Comparison of ENCODE assay signal across 1 cellular context in the genomic region with DNA sequence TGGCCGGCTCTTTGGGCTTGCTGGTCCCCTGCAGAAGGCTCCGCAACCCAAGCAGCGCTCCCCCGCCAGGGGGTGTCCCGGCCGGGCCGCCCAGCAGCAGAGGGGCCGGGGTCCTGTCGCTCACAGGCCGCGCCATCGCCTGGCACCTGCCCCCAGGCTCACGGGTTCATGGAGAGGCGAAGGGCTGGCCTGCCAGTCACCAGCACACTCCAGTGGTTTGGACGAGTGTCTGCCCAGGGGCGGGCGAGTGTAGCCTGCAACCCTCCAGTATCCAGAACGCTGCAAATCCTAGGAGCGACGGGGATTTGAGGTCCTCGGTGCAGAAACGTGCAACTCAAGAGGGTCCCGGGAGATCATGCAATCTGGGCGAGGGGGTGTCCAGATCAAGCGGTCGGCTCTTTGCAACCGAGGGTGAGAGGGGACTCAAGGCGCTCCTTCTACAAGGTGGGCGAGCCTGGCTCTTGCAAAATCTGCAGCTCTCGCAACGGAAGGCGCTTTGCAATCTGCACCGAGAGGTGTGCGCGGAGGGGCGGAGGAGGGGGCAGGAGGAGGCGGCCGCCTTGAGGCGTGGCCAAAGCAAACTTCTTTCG.
TF ChIP-seq lines count a peak whose summit lies in the region.

A gene with protein sequence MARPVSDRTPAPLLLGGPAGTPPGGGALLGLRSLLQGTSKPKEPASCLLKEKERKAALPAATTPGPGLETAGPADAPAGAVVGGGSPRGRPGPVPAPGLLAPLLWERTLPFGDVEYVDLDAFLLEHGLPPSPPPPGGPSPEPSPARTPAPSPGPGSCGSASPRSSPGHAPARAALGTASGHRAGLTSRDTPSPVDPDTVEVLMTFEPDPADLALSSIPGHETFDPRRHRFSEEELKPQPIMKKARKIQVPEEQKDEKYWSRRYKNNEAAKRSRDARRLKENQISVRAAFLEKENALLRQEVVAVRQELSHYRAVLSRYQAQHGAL (minus strand): TSS at position 521 of the 590 bp plus-strand sequence. CDS start 385 bp downstream, at position 136.

TF ChIP-seq in K562, 482 proteins besides CTCF, POLR2A, EP300 and RAD21 (continued from another document and continues in another):
- TF ChIP-seq, protein P1, sequence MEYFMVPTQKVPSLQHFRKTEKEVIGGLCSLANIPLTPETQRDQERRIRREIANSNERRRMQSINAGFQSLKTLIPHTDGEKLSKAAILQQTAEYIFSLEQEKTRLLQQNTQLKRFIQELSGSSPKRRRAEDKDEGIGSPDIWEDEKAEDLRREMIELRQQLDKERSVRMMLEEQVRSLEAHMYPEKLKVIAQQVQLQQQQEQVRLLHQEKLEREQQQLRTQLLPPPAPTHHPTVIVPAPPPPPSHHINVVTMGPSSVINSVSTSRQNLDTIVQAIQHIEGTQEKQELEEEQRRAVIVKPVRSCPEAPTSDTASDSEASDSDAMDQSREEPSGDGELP (CRISPR knock-in tag; IDR thresholded peaks at IDR 0.05; ENCODE audit: borderline replicate concordance): 0 out of 2 replicates have a peak, but pooled peaks have one; percentile 38
- TF ChIP-seq, protein P2, sequence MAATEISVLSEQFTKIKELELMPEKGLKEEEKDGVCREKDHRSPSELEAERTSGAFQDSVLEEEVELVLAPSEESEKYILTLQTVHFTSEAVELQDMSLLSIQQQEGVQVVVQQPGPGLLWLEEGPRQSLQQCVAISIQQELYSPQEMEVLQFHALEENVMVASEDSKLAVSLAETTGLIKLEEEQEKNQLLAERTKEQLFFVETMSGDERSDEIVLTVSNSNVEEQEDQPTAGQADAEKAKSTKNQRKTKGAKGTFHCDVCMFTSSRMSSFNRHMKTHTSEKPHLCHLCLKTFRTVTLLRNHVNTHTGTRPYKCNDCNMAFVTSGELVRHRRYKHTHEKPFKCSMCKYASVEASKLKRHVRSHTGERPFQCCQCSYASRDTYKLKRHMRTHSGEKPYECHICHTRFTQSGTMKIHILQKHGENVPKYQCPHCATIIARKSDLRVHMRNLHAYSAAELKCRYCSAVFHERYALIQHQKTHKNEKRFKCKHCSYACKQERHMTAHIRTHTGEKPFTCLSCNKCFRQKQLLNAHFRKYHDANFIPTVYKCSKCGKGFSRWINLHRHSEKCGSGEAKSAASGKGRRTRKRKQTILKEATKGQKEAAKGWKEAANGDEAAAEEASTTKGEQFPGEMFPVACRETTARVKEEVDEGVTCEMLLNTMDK (IDR thresholded peaks at IDR 0.05; ENCODE audit: borderline replicate concordance, insufficient read depth, low read depth, low read length, poor library complexity, severe bottlenecking): peak; percentile 70
- TF ChIP-seq, protein P3, sequence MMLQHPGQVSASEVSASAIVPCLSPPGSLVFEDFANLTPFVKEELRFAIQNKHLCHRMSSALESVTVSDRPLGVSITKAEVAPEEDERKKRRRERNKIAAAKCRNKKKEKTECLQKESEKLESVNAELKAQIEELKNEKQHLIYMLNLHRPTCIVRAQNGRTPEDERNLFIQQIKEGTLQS (IDR thresholded peaks at IDR 0.05): no peak
- TF ChIP-seq, protein P3 (CRISPR knock-in tag; conservative IDR thresholded peaks at IDR 0.05): 0 out of 2 replicates have a peak, but pooled peaks have one; percentile 15
- TF ChIP-seq, protein P4, sequence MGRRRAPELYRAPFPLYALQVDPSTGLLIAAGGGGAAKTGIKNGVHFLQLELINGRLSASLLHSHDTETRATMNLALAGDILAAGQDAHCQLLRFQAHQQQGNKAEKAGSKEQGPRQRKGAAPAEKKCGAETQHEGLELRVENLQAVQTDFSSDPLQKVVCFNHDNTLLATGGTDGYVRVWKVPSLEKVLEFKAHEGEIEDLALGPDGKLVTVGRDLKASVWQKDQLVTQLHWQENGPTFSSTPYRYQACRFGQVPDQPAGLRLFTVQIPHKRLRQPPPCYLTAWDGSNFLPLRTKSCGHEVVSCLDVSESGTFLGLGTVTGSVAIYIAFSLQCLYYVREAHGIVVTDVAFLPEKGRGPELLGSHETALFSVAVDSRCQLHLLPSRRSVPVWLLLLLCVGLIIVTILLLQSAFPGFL (CRISPR knock-in tag; IDR thresholded peaks at IDR 0.05): no peak
- TF ChIP-seq, protein P5, sequence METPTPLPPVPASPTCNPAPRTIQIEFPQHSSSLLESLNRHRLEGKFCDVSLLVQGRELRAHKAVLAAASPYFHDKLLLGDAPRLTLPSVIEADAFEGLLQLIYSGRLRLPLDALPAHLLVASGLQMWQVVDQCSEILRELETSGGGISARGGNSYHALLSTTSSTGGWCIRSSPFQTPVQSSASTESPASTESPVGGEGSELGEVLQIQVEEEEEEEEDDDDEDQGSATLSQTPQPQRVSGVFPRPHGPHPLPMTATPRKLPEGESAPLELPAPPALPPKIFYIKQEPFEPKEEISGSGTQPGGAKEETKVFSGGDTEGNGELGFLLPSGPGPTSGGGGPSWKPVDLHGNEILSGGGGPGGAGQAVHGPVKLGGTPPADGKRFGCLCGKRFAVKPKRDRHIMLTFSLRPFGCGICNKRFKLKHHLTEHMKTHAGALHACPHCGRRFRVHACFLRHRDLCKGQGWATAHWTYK (CRISPR knock-in tag; IDR thresholded peaks at IDR 0.05): no peak
- no peak for TF ChIP-seq MCM2 (IDR thresholded peaks at IDR 0.05; ENCODE audit: low read depth)
- TF ChIP-seq, protein P6, sequence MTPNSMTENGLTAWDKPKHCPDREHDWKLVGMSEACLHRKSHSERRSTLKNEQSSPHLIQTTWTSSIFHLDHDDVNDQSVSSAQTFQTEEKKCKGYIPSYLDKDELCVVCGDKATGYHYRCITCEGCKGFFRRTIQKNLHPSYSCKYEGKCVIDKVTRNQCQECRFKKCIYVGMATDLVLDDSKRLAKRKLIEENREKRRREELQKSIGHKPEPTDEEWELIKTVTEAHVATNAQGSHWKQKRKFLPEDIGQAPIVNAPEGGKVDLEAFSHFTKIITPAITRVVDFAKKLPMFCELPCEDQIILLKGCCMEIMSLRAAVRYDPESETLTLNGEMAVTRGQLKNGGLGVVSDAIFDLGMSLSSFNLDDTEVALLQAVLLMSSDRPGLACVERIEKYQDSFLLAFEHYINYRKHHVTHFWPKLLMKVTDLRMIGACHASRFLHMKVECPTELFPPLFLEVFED (CRISPR knock-in tag; conservative IDR thresholded peaks at IDR 0.05): no peak
- TF ChIP-seq POLR2H (tag; IDR thresholded peaks at IDR 0.05; ENCODE audit: low read depth): no peak
- no peak for TF ChIP-seq CREM (IDR thresholded peaks at IDR 0.05; ENCODE audit: low read depth)
- no peak for TF ChIP-seq BCOR (IDR thresholded peaks at IDR 0.05)
- TF ChIP-seq, protein P7, sequence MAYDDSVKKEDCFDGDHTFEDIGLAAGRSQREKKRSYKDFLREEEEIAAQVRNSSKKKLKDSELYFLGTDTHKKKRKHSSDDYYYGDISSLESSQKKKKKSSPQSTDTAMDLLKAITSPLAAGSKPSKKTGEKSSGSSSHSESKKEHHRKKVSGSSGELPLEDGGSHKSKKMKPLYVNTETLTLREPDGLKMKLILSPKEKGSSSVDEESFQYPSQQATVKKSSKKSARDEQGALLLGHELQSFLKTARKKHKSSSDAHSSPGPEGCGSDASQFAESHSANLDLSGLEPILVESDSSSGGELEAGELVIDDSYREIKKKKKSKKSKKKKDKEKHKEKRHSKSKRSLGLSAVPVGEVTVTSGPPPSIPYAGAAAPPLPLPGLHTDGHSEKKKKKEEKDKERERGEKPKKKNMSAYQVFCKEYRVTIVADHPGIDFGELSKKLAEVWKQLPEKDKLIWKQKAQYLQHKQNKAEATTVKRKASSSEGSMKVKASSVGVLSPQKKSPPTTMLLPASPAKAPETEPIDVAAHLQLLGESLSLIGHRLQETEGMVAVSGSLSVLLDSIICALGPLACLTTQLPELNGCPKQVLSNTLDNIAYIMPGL (CRISPR knock-in tag; IDR thresholded peaks at IDR 0.05): 0 out of 2 replicates have a peak, but pooled peaks have one; percentile 15
- no peak for TF ChIP-seq MEIS2 (IDR thresholded peaks at IDR 0.05; ENCODE audit: partially characterized antibody)
- TF ChIP-seq, protein P8, sequence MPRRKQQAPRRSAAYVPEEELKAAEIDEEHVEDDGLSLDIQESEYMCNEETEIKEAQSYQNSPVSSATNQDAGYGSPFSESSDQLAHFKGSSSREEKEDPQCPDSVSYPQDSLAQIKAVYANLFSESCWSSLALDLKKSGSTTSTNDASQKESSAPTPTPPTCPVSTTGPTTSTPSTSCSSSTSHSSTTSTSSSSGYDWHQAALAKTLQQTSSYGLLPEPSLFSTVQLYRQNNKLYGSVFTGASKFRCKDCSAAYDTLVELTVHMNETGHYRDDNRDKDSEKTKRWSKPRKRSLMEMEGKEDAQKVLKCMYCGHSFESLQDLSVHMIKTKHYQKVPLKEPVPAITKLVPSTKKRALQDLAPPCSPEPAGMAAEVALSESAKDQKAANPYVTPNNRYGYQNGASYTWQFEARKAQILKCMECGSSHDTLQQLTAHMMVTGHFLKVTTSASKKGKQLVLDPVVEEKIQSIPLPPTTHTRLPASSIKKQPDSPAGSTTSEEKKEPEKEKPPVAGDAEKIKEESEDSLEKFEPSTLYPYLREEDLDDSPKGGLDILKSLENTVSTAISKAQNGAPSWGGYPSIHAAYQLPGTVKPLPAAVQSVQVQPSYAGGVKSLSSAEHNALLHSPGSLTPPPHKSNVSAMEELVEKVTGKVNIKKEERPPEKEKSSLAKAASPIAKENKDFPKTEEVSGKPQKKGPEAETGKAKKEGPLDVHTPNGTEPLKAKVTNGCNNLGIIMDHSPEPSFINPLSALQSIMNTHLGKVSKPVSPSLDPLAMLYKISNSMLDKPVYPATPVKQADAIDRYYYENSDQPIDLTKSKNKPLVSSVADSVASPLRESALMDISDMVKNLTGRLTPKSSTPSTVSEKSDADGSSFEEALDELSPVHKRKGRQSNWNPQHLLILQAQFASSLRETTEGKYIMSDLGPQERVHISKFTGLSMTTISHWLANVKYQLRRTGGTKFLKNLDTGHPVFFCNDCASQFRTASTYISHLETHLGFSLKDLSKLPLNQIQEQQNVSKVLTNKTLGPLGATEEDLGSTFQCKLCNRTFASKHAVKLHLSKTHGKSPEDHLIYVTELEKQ (CRISPR knock-in tag; IDR thresholded peaks at IDR 0.05): no peak
- TF ChIP-seq GATAD2A (IDR thresholded peaks at IDR 0.05): no peak
- peak; percentile 32; the same call in 1 of the 2 replicates for TF ChIP-seq ZFX (CRISPR knock-in tag; IDR thresholded peaks at IDR 0.05)
- TF ChIP-seq ZNF197 (CRISPR knock-in tag; IDR thresholded peaks at IDR 0.05; ENCODE audit: low read depth): 0 out of 2 replicates have a peak, but pooled peaks have one; percentile 57
- TF ChIP-seq RCOR1 (IDR thresholded peaks at IDR 0.05; ENCODE audit: borderline replicate concordance in 1 of 2, low read depth in 2 of 2, low read length in 2 of 2): no peak
- TF ChIP-seq, protein P9, sequence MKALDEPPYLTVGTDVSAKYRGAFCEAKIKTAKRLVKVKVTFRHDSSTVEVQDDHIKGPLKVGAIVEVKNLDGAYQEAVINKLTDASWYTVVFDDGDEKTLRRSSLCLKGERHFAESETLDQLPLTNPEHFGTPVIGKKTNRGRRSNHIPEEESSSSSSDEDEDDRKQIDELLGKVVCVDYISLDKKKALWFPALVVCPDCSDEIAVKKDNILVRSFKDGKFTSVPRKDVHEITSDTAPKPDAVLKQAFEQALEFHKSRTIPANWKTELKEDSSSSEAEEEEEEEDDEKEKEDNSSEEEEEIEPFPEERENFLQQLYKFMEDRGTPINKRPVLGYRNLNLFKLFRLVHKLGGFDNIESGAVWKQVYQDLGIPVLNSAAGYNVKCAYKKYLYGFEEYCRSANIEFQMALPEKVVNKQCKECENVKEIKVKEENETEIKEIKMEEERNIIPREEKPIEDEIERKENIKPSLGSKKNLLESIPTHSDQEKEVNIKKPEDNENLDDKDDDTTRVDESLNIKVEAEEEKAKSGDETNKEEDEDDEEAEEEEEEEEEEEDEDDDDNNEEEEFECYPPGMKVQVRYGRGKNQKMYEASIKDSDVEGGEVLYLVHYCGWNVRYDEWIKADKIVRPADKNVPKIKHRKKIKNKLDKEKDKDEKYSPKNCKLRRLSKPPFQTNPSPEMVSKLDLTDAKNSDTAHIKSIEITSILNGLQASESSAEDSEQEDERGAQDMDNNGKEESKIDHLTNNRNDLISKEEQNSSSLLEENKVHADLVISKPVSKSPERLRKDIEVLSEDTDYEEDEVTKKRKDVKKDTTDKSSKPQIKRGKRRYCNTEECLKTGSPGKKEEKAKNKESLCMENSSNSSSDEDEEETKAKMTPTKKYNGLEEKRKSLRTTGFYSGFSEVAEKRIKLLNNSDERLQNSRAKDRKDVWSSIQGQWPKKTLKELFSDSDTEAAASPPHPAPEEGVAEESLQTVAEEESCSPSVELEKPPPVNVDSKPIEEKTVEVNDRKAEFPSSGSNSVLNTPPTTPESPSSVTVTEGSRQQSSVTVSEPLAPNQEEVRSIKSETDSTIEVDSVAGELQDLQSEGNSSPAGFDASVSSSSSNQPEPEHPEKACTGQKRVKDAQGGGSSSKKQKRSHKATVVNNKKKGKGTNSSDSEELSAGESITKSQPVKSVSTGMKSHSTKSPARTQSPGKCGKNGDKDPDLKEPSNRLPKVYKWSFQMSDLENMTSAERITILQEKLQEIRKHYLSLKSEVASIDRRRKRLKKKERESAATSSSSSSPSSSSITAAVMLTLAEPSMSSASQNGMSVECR (CRISPR knock-in tag; IDR thresholded peaks at IDR 0.05): peak; percentile 64; the same call in 1 of the 2 replicates
